ENCODE assay signal across 8 cellular contexts in the genomic region with DNA sequence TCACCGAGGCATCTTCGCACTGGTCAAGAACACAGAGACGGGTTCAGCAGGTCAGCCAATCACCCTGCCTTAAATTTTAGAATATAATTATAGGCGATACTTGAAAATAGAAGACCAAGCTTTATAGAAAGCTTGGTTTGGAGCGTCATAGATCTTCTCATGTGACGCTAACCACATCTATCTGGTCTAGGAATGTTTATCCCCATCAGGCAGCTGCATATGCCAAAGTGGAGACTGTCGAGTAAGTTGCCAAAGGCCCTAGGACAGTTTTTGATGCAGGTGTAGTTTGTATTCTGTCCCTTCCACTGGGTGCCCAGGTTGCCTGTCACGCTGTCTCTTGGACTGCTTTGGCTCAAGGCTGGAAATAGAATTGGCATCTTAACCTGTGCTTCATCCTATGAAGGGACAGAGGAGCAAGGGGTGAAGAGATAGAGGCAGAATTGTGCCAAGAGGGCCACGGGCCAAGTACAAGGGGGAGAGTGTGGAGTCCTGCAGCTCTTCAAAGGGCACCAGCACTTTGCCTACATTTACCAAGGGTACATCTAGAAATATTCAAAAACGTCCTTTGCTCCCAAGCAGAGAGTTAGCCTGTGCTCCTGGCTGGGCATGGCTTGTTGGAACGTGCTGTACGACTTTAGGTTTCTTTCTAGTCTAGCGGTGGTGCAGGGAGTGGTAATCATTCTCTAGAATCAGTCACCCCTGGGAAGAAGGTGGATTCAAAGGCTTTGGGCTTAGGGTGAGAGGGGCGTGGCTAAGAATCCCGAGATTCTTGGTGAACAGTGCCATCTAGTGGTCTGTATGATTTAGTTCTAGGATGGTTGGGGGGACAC.
DNase-seq lines count a peak whose midpoint lies in the region; ATAC-seq lines count a peak whose summit lies in the region.

No MANE protein-coding gene starts in this region.

- no peaks in the 10 kb centered on the region for H4K20me1 ChIP-seq in BLaER1

- H3K36me3 ChIP-seq in BLaER1: no peaks in the 10 kb centered on the region

- no peak overlapping the region for H3K4me3 ChIP-seq in BLaER1

- peaks cover 32% of the 10 kb centered on the region for H3K4me1 ChIP-seq in BLaER1

- no peak overlapping the region for H3K9ac ChIP-seq in BLaER1

- peak; percentile 54 for DNase-seq in NCI-H526 treated with DMSO at 0.1 percent for 48 hours (lab: John Stamatoyannopoulos, UW)
- peak; percentile 29 to 74 for DNase-seq in activated CD4-positive, alpha-beta T cell treated with anti-CD3 and anti-CD28 coated beads, Interleukin-2, amount 50 U/mL, for 24 hours (ENCODE audit: low read depth in 1 of 2, low spot score in 1 of 2)
- DNase-seq in effector CD4-positive, alpha-beta T cell: peak; percentile 61
- DNase-seq in medulla oblongata (ENCODE audit: extremely low spot score): peak; percentile 95
- DNase-seq in stimulated activated CD8-positive, alpha-beta memory T cell treated with anti-CD3 and anti-CD28 coated beads, Interleukin-4, amount 100 ng/mL, for 48 hours: peak; percentile 77

- H3K27ac ChIP-seq in BLaER1: no peak overlapping the region

- ATAC-seq in GM19043 (IDR thresholded peaks at IDR 0.05; ENCODE audit: low read depth, unreplicated experiment) (peak; percentile 43), HG03521 (IDR thresholded peaks at IDR 0.05; ENCODE audit: unreplicated experiment) (peak; percentile 38)

- no peaks in the 10 kb centered on the region for H3K27me3 ChIP-seq in BLaER1

- H3K4me2 ChIP-seq in BLaER1: peak overlapping the region; percentile 59

- H3K9me3 ChIP-seq in BLaER1: no peaks in the 10 kb centered on the region
